8 cellular contexts compared by ENCODE assay signal in genomic region chr10:69362471-69362954, GRCh38. TPM values are rescaled to one million over a fixed set of nuclear protein-coding genes. Genes with fewer than 3 reads are reported as not detected.
DNase-seq lines count a peak whose midpoint lies in the region; ATAC-seq and TF ChIP-seq lines count a peak whose summit lies in the region.

No MANE protein-coding gene starts in this region.

- H3K4me3 ChIP-seq in mesenchymal stem cell (ENCODE audit: insufficient read depth in 1 of 2, low read depth in 1 of 2, low read length in 2 of 2): no peak overlapping the region

- H2AFZ ChIP-seq in mesenchymal stem cell (ENCODE audit: low read depth, low read length): no peak overlapping the region

- no peak for ATAC-seq in GM18909 (IDR thresholded peaks at IDR 0.05; ENCODE audit: poor library complexity, unreplicated experiment)
- no peak for ATAC-seq in HG02973 (IDR thresholded peaks at IDR 0.05; ENCODE audit: unreplicated experiment)

- no peak overlapping the region for H3K4me3 Mint-ChIP-seq in chondrocyte (ENCODE audit: unreplicated experiment)

- H3K9me3 Mint-ChIP-seq in chondrocyte (ENCODE audit: low read depth): no peaks in the 10 kb centered on the region

- H3K23ac ChIP-seq in mesenchymal stem cell (ENCODE audit: low read length in 2 of 2): peak overlapping the region in 1 of 2 experiments; percentile 56

- no peak overlapping the region for H3K27ac ChIP-seq in mesenchymal stem cell (ENCODE audit: low read length, poor library complexity, severe bottlenecking)

- peaks cover 43% of the 10 kb centered on the region for H3K79me1 ChIP-seq in mesenchymal stem cell (replicated peaks; ENCODE audit: low read length, poor library complexity, severe bottlenecking)

- peak overlapping the region; percentile 64 for H3K9ac ChIP-seq in mesenchymal stem cell (ENCODE audit: low read length)

- no peaks in the 10 kb centered on the region for H3K9me3 ChIP-seq in mesenchymal stem cell (ENCODE audit: control insufficient read depth, low read length)

- H3K4me2 ChIP-seq in mesenchymal stem cell (ENCODE audit: low read length, poor library complexity, severe bottlenecking): no peak overlapping the region

- H3K36me3 ChIP-seq in mesenchymal stem cell (ENCODE audit: control insufficient read depth in 1 of 2, insufficient read depth in 2 of 2, low read depth in 1 of 2, low read length in 2 of 2): peaks cover 40 to 51% of the 10 kb centered on the region in 2 experiments

- peak; percentile 67 for DNase-seq in AG08396 (ENCODE audit: low spot score)
- peak; percentile 89 for DNase-seq in M059J (ENCODE audit: low read depth)
- no peak for DNase-seq in chondrocyte (ENCODE audit: low spot score)
- peak; percentile 81 for DNase-seq in mesenchymal stem cell
- no peak for DNase-seq in GM10248 (ENCODE audit: extremely low spot score)
- no peak for DNase-seq in NCI-H748 treated with DMSO at 0.1 percent for 48 hours (lab: John Stamatoyannopoulos, UW)

- H2AK5ac ChIP-seq in mesenchymal stem cell (ENCODE audit: low read length, severe bottlenecking): no peak overlapping the region

- no peaks in the 10 kb centered on the region for H3K27me3 ChIP-seq in mesenchymal stem cell (ENCODE audit: control insufficient read depth in 1 of 2, insufficient read depth in 1 of 2, low read length in 2 of 2)

- peaks cover 15% of the 10 kb centered on the region for H3K4me1 ChIP-seq in mesenchymal stem cell (ENCODE audit: control insufficient read depth, insufficient read depth, low read depth, low read length)

- H2BK15ac ChIP-seq in mesenchymal stem cell (ENCODE audit: low read depth, poor library complexity, severe bottlenecking): peak overlapping the region; percentile 63

- CTCF ChIA-PET in GM10248 (lab: Yijun Ruan, JAX): interaction anchor here (1.4 kb wide), 1 partner anchor 9 kb away, joined by 5 read pairs; no protein-coding TSS in a partner anchor

- H2BK12ac ChIP-seq in mesenchymal stem cell (ENCODE audit: low read length in 2 of 2): no peak overlapping the region

- peak overlapping the region; percentile 19 for H2BK120ac ChIP-seq in mesenchymal stem cell (ENCODE audit: low read depth, low read length)

- POLR2A ChIA-PET in GM10248 (lab: Yijun Ruan, JAX): no interaction called here

- no peaks in the 10 kb centered on the region for H3K27me3 Mint-ChIP-seq in chondrocyte (ENCODE audit: low read depth)

- TF ChIP-seq CTCF in chondrocyte (IDR thresholded peaks at IDR 0.05) (no peak), GM10248 (IDR thresholded peaks at IDR 0.05; ENCODE audit: control extremely low read depth, extremely low read depth, low read depth, missing control alignments) (no peak)

- H3K4me1 Mint-ChIP-seq in chondrocyte (ENCODE audit: low read depth): peaks cover 71% of the 10 kb centered on the region

- H4K8ac ChIP-seq in mesenchymal stem cell (ENCODE audit: low read length): no peak overlapping the region

- no peak overlapping the region for H2BK5ac ChIP-seq in mesenchymal stem cell (ENCODE audit: low read depth, low read length, poor library complexity, severe bottlenecking)

- peaks cover 3% of the 10 kb centered on the region for H3K36me3 Mint-ChIP-seq in chondrocyte (ENCODE audit: low read depth)

- no peak overlapping the region for H4K91ac ChIP-seq in mesenchymal stem cell (ENCODE audit: low read length)

- H3K18ac ChIP-seq in mesenchymal stem cell (ENCODE audit: low read depth in 1 of 2, low read length in 2 of 2): no peak overlapping the region

- no peak overlapping the region for H3K4ac ChIP-seq in mesenchymal stem cell (ENCODE audit: low read depth in 1 of 2, low read length in 2 of 2)

- H3K14ac ChIP-seq in mesenchymal stem cell (ENCODE audit: low read length in 2 of 2): no peak overlapping the region

- 62% methylated on average over 13 of the region's 13 CpGs for WGBS in mesenchymal stem cell

- peak overlapping the region; percentile 92 for H3K27ac Mint-ChIP-seq in chondrocyte (ENCODE audit: unreplicated experiment)

RNA-seq across cellular contexts. Expression of gene TACR2, which starts 54.2 kb away (rescaled TPM):
- 0.05 and 0.15 TPM in 2 replicates for total RNA-seq in M059J (2014; rRNA removed; shearing (Covaris generic))
- not detected in 3 replicates for total RNA-seq in chondrocyte
- polyA plus RNA-seq in mesenchymal stem cell (2013, experiment 1 of 2): not detected
- polyA plus RNA-seq in mesenchymal stem cell (2013, experiment 2 of 2): 0.01 TPM

Comparison
In these comparisons a context has a peak if more than half of its experiments do, and no peak if none do; other contexts are left out.
1. DNase-seq: peak in AG08396 (single experiment), M059J (single experiment) and mesenchymal stem cell (single experiment); none in chondrocyte (single experiment), GM10248 (single experiment) and NCI-H748 treated with DMSO at 0.1 percent for 48 hours (single experiment).